In genomic region chr3:122678496-122678895, GRCh38 we compare ENCODE assay signal across 10 cellular contexts. TPM values are rescaled to one million over a fixed set of nuclear protein-coding genes. Genes with fewer than 3 reads are reported as not detected.
DNase-seq lines count a peak whose midpoint lies in the region; ATAC-seq and TF ChIP-seq lines count a peak whose summit lies in the region.
"Had no signal": no experiment of that assay in that cellular context is flagged by ENCODE, and none has a peak within 500 bp of the region (broad histone marks: within the 10 kb centered on the region; RNA-seq: fewer than 3 reads in every experiment).

No MANE protein-coding gene starts in this region.

- POLR2A ChIA-PET in CD8-positive, alpha-beta memory T cell (lab: Charles Lee): interaction anchor here (0.9 to 4.6 kb wide), 6 partner anchors 100 to 294 kb away, joined by 3 to 39 read pairs (median 5); partner anchors contain the start of genes DTX3L, FAM162A, KPNA1 and PARP9

- peak overlapping the region in 3 of 7 donors; percentile 32 to 84 (median 51) for H3K4me3 Mint-ChIP-seq in CD8-positive, alpha-beta memory T cell
- peak overlapping the region; percentile 3 to 25 for H3K4me3 Mint-ChIP-seq in effector memory CD8-positive, alpha-beta T cell

- DNase-seq in CD8-positive, alpha-beta memory T cell: no peak
- peak; percentile 17 for DNase-seq in NOMO-1 treated with dmso at 0.1 percent for 144 hours (lab: John Stamatoyannopoulos, UW; ENCODE audit: unreplicated experiment)
- no peak for DNase-seq in effector memory CD8-positive, alpha-beta T cell
- no peak for DNase-seq in NCI-H510A treated with DMSO at 0.1 percent for 48 hours (lab: John Stamatoyannopoulos, UW)
- no peak for DNase-seq in glomerular visceral epithelial cell (ENCODE audit: extremely low spot score)
- no peak for DNase-seq in activated gamma-delta T cell treated with Interleukin-2 at 50 U/mL for 16 hours

- peaks cover 38% of the 10 kb centered on the region for H3K4me1 ChIP-seq in CD8-positive, alpha-beta memory T cell (ENCODE audit: insufficient read depth, low read length)
- peaks cover 5% of the 10 kb centered on the region for H3K4me1 ChIP-seq in parathyroid adenoma
- H3K4me1 ChIP-seq: neural progenitor cell had no signal

- H3K36me3 Mint-ChIP-seq in CD8-positive, alpha-beta memory T cell: peaks cover 0 to 14% (median 1%) of the 10 kb centered on the region in 3 donors
- peaks cover 31% of the 10 kb centered on the region for H3K36me3 Mint-ChIP-seq in effector memory CD8-positive, alpha-beta T cell (ENCODE audit: insufficient read depth)
- H3K36me3 Mint-ChIP-seq: brain, neural progenitor cell had no signal

- H3K79me2 ChIP-seq in parathyroid adenoma: no peaks in the 10 kb centered on the region

- H3K9me3 Mint-ChIP-seq in CD8-positive, alpha-beta memory T cell: no peaks in the 10 kb centered on the region
- H3K9me3 Mint-ChIP-seq in effector memory CD8-positive, alpha-beta T cell: no peaks in the 10 kb centered on the region

- H3K27me3 Mint-ChIP-seq in CD8-positive, alpha-beta memory T cell: no peaks in the 10 kb centered on the region
- no peaks in the 10 kb centered on the region for H3K27me3 Mint-ChIP-seq in effector memory CD8-positive, alpha-beta T cell

- peaks cover 45 to 50% (median 49%) of the 10 kb centered on the region in 3 donors for H3K4me1 Mint-ChIP-seq in CD8-positive, alpha-beta memory T cell
- peaks cover 36 to 47% of the 10 kb centered on the region in 2 donors for H3K4me1 Mint-ChIP-seq in effector memory CD8-positive, alpha-beta T cell (ENCODE audit: low read depth in 2 of 2)

- H3K4me3 ChIP-seq in CD8-positive, alpha-beta memory T cell (ENCODE audit: low read length): no peak overlapping the region
- H3K4me3 ChIP-seq in parathyroid adenoma (ENCODE audit: low read depth, low read length): no peak overlapping the region

- no peaks in the 10 kb centered on the region for H3K27me3 ChIP-seq in CD8-positive, alpha-beta memory T cell (ENCODE audit: insufficient read depth, low read length, poor library complexity, severe bottlenecking)
- H3K27me3 ChIP-seq in parathyroid adenoma (ENCODE audit: control insufficient read depth, insufficient read depth, low read length): no peaks in the 10 kb centered on the region

- H3K27ac ChIP-seq in CD8-positive, alpha-beta memory T cell (ENCODE audit: low read depth, low read length): no peak overlapping the region
- no peak overlapping the region for H3K27ac ChIP-seq in parathyroid adenoma
- H3K27ac ChIP-seq: neural progenitor cell had no signal

- no peaks in the 10 kb centered on the region for H3K36me3 ChIP-seq in CD8-positive, alpha-beta memory T cell (ENCODE audit: insufficient read depth, low read length)
- no peaks in the 10 kb centered on the region for H3K36me3 ChIP-seq in parathyroid adenoma (ENCODE audit: control insufficient read depth, insufficient read depth, low read length)
- H3K36me3 ChIP-seq: neural progenitor cell had no signal

- no peak overlapping the region for H3K4me2 ChIP-seq in parathyroid adenoma (ENCODE audit: low read length)

- no peak for ATAC-seq in effector memory CD8-positive, alpha-beta T cell (replicated peaks)
- no peak for ATAC-seq in HG02610 (IDR thresholded peaks at IDR 0.05; ENCODE audit: unreplicated experiment)

- no peak for TF ChIP-seq CTCF in parathyroid adenoma (IDR thresholded peaks at IDR 0.05)

- no peak overlapping the region for H3K9ac ChIP-seq in parathyroid adenoma
- H3K9ac ChIP-seq: neural progenitor cell had no signal

- CTCF ChIA-PET in CD8-positive, alpha-beta memory T cell (lab: Charles Lee): interaction anchor here (0.7 to 6.6 kb wide), 18 partner anchors 9 to 293 kb away, joined by 3 to 137 read pairs (median 6); partner anchors contain the start of genes DTX3L, FAM162A, KPNA1 and PARP15

- H2AFZ ChIP-seq in parathyroid adenoma: peak overlapping the region; percentile 99

- peak overlapping the region in 7 of 8 donors; percentile 16 to 98 (median 62) for H3K27ac Mint-ChIP-seq in CD8-positive, alpha-beta memory T cell
- H3K27ac Mint-ChIP-seq in effector memory CD8-positive, alpha-beta T cell: peak overlapping the region; percentile 96 to 98
- H3K27ac Mint-ChIP-seq: neural progenitor cell had no signal

- H3K9me3 ChIP-seq in CD8-positive, alpha-beta memory T cell (ENCODE audit: low read length): no peaks in the 10 kb centered on the region
- no peaks in the 10 kb centered on the region for H3K9me3 ChIP-seq in parathyroid adenoma (ENCODE audit: control insufficient read depth, low read length)

RNA-seq across cellular contexts. Expression of gene PARP14, which starts 2.1 kb away (rescaled TPM):
- total RNA-seq in CD8-positive, alpha-beta memory T cell: 10 to 100 TPM; 41.3 to 44.8 TPM
- 16.6 TPM for polyA plus RNA-seq in CD8-positive, alpha-beta memory T cell
